40 cellular contexts compared by ENCODE assay signal in genomic region chr13:100852146-100852545, GRCh38.
"Had no signal": no experiment of that assay in that cellular context is flagged by ENCODE, and none has a peak within 500 bp of the region (broad histone marks: within the 10 kb centered on the region; RNA-seq: fewer than 3 reads in every experiment).

No MANE protein-coding gene starts in this region.

- H3K4me3 Mint-ChIP-seq: activated B cell treated with CpG ODN at 0.5 μM for 24 hours; activated CD4-positive, alpha-beta memory T cell treated with anti-CD3 and anti-CD28 coated beads for 36 hours; activated CD4-positive, alpha-beta T cell treated with anti-CD3 and anti-CD28 coated beads, Interleukin-2, amount 10 ng/mL, durations not matched to agents 24 days and 14 days; activated CD8-positive, alpha-beta T cell treated with anti-CD3 and anti-CD28 coated beads for 36 hours; activated naive CD4-positive, alpha-beta T cell treated with anti-CD3 and anti-CD28 coated beads for 36 hours; activated naive CD8-positive, alpha-beta T cell treated with anti-CD3 and anti-CD28 coated beads for 36 hours; activated T-cell treated with anti-CD3 and anti-CD28 coated beads, Interleukin-2, amount 50 U/mL, for 4 hours; activated T-cell treated with anti-CD3 and anti-CD28 coated beads, Interleukin-2, amount 50 U/mL, for 72 hours; activated T-helper 1 cell treated with anti-CD3 and anti-CD28 coated beads, Interleukin-12 subunit alpha, Interleukin-12 subunit beta, Interleukin-2, Interleukin-4 antibody, amounts not matched to agents 30 ng/mL and 10 ng/mL and 1 ng/mL, durations not matched to agents 14 hours and 24 hours and 36 hours; activated T-helper 17 cell treated with anti-CD3 and anti-CD28 coated beads, Interleukin-2, amount 50 U/mL, for 72 hours; central memory CD8-positive, alpha-beta T cell; T-helper 1 cell treated with Interleukin-12 subunit alpha and Interleukin-12 subunit beta and Interleukin-4 antibody, amounts not matched to agents 30 μg/mL and 1 μg/mL, for 36 hours; T-helper 2 cell treated with Interferon-gamma antibody and Interleukin-4, amounts not matched to agents 5 μg/mL and 100 μg/mL, for 36 hours had no signal

- H3K36me3 ChIP-seq: adrenal gland, brain microvascular endothelial cell, cardiac muscle cell had no signal

- H3K27me3 Mint-ChIP-seq: activated B cell treated with CpG ODN at 0.5 μM for 24 hours; activated CD4-positive, alpha-beta memory T cell treated with anti-CD3 and anti-CD28 coated beads for 36 hours; activated CD4-positive, alpha-beta T cell treated with anti-CD3 and anti-CD28 coated beads, Interleukin-2, amount 10 ng/mL, durations not matched to agents 24 days and 14 days; activated naive CD8-positive, alpha-beta T cell treated with anti-CD3 and anti-CD28 coated beads for 36 hours; activated T-helper 17 cell treated with anti-CD3 and anti-CD28 coated beads, Interleukin-2, amount 50 U/mL, for 72 hours had no signal

- H3K9me3 Mint-ChIP-seq: activated CD4-positive, alpha-beta memory T cell treated with anti-CD3 and anti-CD28 coated beads for 36 hours; activated CD4-positive, alpha-beta T cell treated with anti-CD3 and anti-CD28 coated beads, Interleukin-2, amount 10 ng/mL, durations not matched to agents 24 days and 14 days; activated CD8-positive, alpha-beta T cell treated with anti-CD3 and anti-CD28 coated beads for 36 hours; activated naive CD4-positive, alpha-beta T cell treated with anti-CD3 and anti-CD28 coated beads, Interleukin-2, amount 50 U/mL, for 72 hours; activated T-helper 1 cell treated with anti-CD3 and anti-CD28 coated beads, Interleukin-12 subunit alpha, Interleukin-12 subunit beta, Interleukin-2, Interleukin-4 antibody, amounts not matched to agents 30 ng/mL and 10 ng/mL and 1 ng/mL, durations not matched to agents 14 hours and 24 hours and 36 hours; activated T-helper 17 cell treated with anti-CD3 and anti-CD28 coated beads, Interleukin-2, amount 50 U/mL, for 72 hours; central memory CD8-positive, alpha-beta T cell; T-helper 1 cell treated with Interleukin-12 subunit alpha and Interleukin-12 subunit beta and Interleukin-4 antibody, amounts not matched to agents 30 μg/mL and 1 μg/mL, for 36 hours; T-helper 2 cell treated with Interferon-gamma antibody and Interleukin-4, amounts not matched to agents 5 μg/mL and 100 μg/mL, for 36 hours had no signal

- H3K9me3 ChIP-seq: adrenal gland, body of pancreas had no signal

- ATAC-seq: activated CD8-positive, alpha-beta T cell treated with anti-CD3 and anti-CD28 coated beads for 36 hours; activated naive CD4-positive, alpha-beta T cell treated with anti-CD3 and anti-CD28 coated beads, Interleukin-2, amount 50 U/mL, for 72 hours; activated T-cell treated with anti-CD3 and anti-CD28 coated beads, Interleukin-2, amount 50 U/mL, for 4 hours; activated T-cell treated with anti-CD3 and anti-CD28 coated beads, Interleukin-2, amount 50 U/mL, for 72 hours; activated T-helper 17 cell treated with anti-CD3 and anti-CD28 coated beads, Interleukin-2, amount 50 U/mL, for 72 hours; body of pancreas had no signal

- H3K4me3 ChIP-seq: adrenal gland, body of pancreas, cardiac muscle cell had no signal

- H3K4me1 Mint-ChIP-seq: activated B cell treated with CpG ODN at 0.5 μM for 24 hours; activated CD4-positive, alpha-beta T cell treated with anti-CD3 and anti-CD28 coated beads, Interleukin-2, amount 10 ng/mL, durations not matched to agents 24 days and 14 days; activated naive CD8-positive, alpha-beta T cell treated with anti-CD3 and anti-CD28 coated beads for 36 hours; activated T-helper 17 cell treated with anti-CD3 and anti-CD28 coated beads, Interleukin-2, amount 50 U/mL, for 72 hours; central memory CD8-positive, alpha-beta T cell had no signal

- H3K27me3 ChIP-seq: adrenal gland, body of pancreas, brain microvascular endothelial cell, cardiac muscle cell had no signal

- H3K27ac ChIP-seq: adrenal gland, body of pancreas, brain microvascular endothelial cell, cardiac muscle cell, VCaP had no signal

- H3K27ac Mint-ChIP-seq: activated B cell treated with CpG ODN at 0.5 μM for 24 hours; activated CD4-positive, alpha-beta memory T cell treated with anti-CD3 and anti-CD28 coated beads for 36 hours; activated CD4-positive, alpha-beta T cell treated with anti-CD3 and anti-CD28 coated beads, Interleukin-2, amount 10 ng/mL, durations not matched to agents 24 days and 14 days; activated CD8-positive, alpha-beta T cell treated with anti-CD3 and anti-CD28 coated beads for 36 hours; activated naive CD4-positive, alpha-beta T cell treated with anti-CD3 and anti-CD28 coated beads for 36 hours; activated naive CD4-positive, alpha-beta T cell treated with anti-CD3 and anti-CD28 coated beads, Interleukin-2, amount 50 U/mL, for 72 hours; activated naive CD8-positive, alpha-beta T cell treated with anti-CD3 and anti-CD28 coated beads for 36 hours; activated T-cell treated with anti-CD3 and anti-CD28 coated beads, Interleukin-2, amount 50 U/mL, for 72 hours; activated T-helper 1 cell treated with anti-CD3 and anti-CD28 coated beads, Interleukin-12 subunit alpha, Interleukin-12 subunit beta, Interleukin-2, Interleukin-4 antibody, amounts not matched to agents 30 ng/mL and 10 ng/mL and 1 ng/mL, durations not matched to agents 14 hours and 24 hours and 36 hours; activated T-helper 17 cell treated with anti-CD3 and anti-CD28 coated beads, Interleukin-2, amount 50 U/mL, for 72 hours; T-helper 1 cell treated with Interleukin-12 subunit alpha and Interleukin-12 subunit beta and Interleukin-4 antibody, amounts not matched to agents 30 μg/mL and 1 μg/mL, for 36 hours; T-helper 2 cell treated with Interferon-gamma antibody and Interleukin-4, amounts not matched to agents 5 μg/mL and 100 μg/mL, for 36 hours had no signal

- H3K36me3 Mint-ChIP-seq: activated CD4-positive, alpha-beta memory T cell treated with anti-CD3 and anti-CD28 coated beads for 36 hours; activated naive CD4-positive, alpha-beta T cell treated with anti-CD3 and anti-CD28 coated beads, Interleukin-2, amount 50 U/mL, for 72 hours; activated naive CD8-positive, alpha-beta T cell treated with anti-CD3 and anti-CD28 coated beads for 36 hours had no signal

- H3K4me1 ChIP-seq: adrenal gland, body of pancreas had no signal

- FAIRE-seq: astrocyte, bronchial epithelial cell, TTC549 had no signal

- DNase-seq: activated B cell treated with CpG ODN at 0.5 μM for 24 hours; activated CD4-positive, alpha-beta memory T cell treated with anti-CD3 and anti-CD28 coated beads for 36 hours; activated CD4-positive, alpha-beta T cell treated with anti-CD3 and anti-CD28 coated beads for 4 hours; activated CD4-positive, alpha-beta T cell treated with anti-CD3 and anti-CD28 coated beads, Interleukin-2, amount 10 ng/mL, durations not matched to agents 24 days and 14 days; activated CD4-positive, alpha-beta T cell treated with anti-CD3 and anti-CD28 coated beads, Interleukin-2, amount 50 U/mL, for 1 hour; activated CD4-positive, alpha-beta T cell treated with anti-CD3 and anti-CD28 coated beads, Interleukin-2, amount 50 U/mL, for 4 hours; activated CD4-positive, CD25-positive, alpha-beta regulatory T cell treated with anti-CD3 and anti-CD28 coated beads, Interleukin-2, amount 50 U/mL, for 72 hours; activated CD8-positive, alpha-beta memory T cell treated with anti-CD3 and anti-CD28 coated beads, Interleukin-2, amount 50 U/mL, for 4 hours; activated CD8-positive, alpha-beta T cell treated with anti-CD3 and anti-CD28 coated beads for 36 hours; activated effector memory CD4-positive, alpha-beta T cell treated with anti-CD3 and anti-CD28 coated beads, Interleukin-2, amount 50 U/mL, for 16 hours; activated gamma-delta T cell treated with Interleukin-2 at 50 U/mL for 16 hours; activated naive CD4-positive, alpha-beta T cell; activated naive CD4-positive, alpha-beta T cell treated with anti-CD3 and anti-CD28 coated beads for 36 hours; activated naive CD4-positive, alpha-beta T cell treated with anti-CD3 and anti-CD28 coated beads, Interleukin-2, amount 50 U/mL, for 16 hours; activated naive CD8-positive, alpha-beta T cell treated with anti-CD3 and anti-CD28 coated beads for 36 hours; activated T-cell treated with anti-CD3 and anti-CD28 coated beads for 4 hours; activated T-cell treated with anti-CD3 and anti-CD28 coated beads, Interleukin-2, amount 50 U/mL, for 1 hour; activated T-cell treated with anti-CD3 and anti-CD28 coated beads, Interleukin-2, amount 50 U/mL, for 4 hours; activated T-cell treated with anti-CD3 and anti-CD28 coated beads, Interleukin-2, amount 50 U/mL, for 72 hours; adrenal gland; amniotic stem cell; aorta; body of pancreas; brain microvascular endothelial cell; caudate nucleus; cerebellar nuclear complex; T-helper 1 cell; T-helper 2 cell; T-helper 9 cell had no signal
